ENCODE assay signal across 8 cellular contexts in genomic region chr12:14961466-14962155, GRCh38. TPM values are rescaled to one million over a fixed set of nuclear protein-coding genes. Genes with fewer than 3 reads are reported as not detected.
DNase-seq lines count a peak whose midpoint lies in the region; ATAC-seq and TF ChIP-seq lines count a peak whose summit lies in the region.

Gene ARHGDIB (minus strand): TSS chr12:14961601. CDS start chr12:14950712, 10,889 bp downstream.

- H3K27ac ChIP-seq in BLaER1 (peak within 1 kb of the TSS; percentile 96), upper lobe of right lung (peak within 1 kb of the TSS; percentile 85)

- H3K4me2 ChIP-seq in BLaER1: peak within 1 kb of the TSS; percentile 93

- DNase-seq in activated B cell treated with CpG ODN at 0.5 μM for 24 hours (peak; percentile 46), dermis microvascular lymphatic vessel endothelial cell (ENCODE audit: low read depth in 2 of 2) (peak in 1 of 2 donors; percentile 68), upper lobe of right lung (no peak), retina (no peak)
- DNase-seq in natural killer cell treated with Interleukin-12 subunit alpha and Interleukin-12 subunit beta and Interleukin-15 and Interleukin-18, amount 100 ng/mL, for 72 hours (ENCODE audit: low spot score): peak; percentile 63

- H3K9ac ChIP-seq in BLaER1: peak within 1 kb of the TSS; percentile 90

- no peaks in the 10 kb centered on the region for H3K27me3 Mint-ChIP-seq in activated B cell treated with CpG ODN at 0.5 μM for 24 hours
- no peaks in the 10 kb centered on the region for H3K27me3 Mint-ChIP-seq in natural killer cell treated with Interleukin-12 subunit alpha and Interleukin-12 subunit beta and Interleukin-15 and Interleukin-18, amount 100 ng/mL, for 72 hours

- H3K4me3 ChIP-seq in BLaER1: peak within 1 kb of the TSS; percentile 83
- peak within 1 kb of the TSS; percentile 60 for H3K4me3 ChIP-seq in upper lobe of right lung

- intact Hi-C loops in activated B cell treated with CpG ODN at 0.5 μM for 24 hours (cut with micrococcal nuclease) (loop anchor here (1.0 to 2.0 kb wide), 13 partner anchors 9 to 921 kb away; partner anchors contain the start of genes C12orf60, STRAP and WBP11), upper lobe of right lung (cut with DNase I) (no loop called here)

- ATAC-seq in GM19463 (IDR thresholded peaks at IDR 0.05; ENCODE audit: unreplicated experiment) (peak; percentile 62), HG03575 (IDR thresholded peaks at IDR 0.05; ENCODE audit: extremely low read depth, insufficient number of reproducible peaks, low FRiP score, unreplicated experiment) (peak; percentile 57), activated B cell treated with CpG ODN at 0.5 μM for 24 hours (ENCODE audit: low read depth) (peak; percentile 68), upper lobe of right lung (peak; percentile 83)
- peak; percentile 84 to 88 for ATAC-seq in natural killer cell treated with Interleukin-12 subunit alpha and Interleukin-12 subunit beta and Interleukin-15 and Interleukin-18, amount 100 ng/mL, for 72 hours

- H3K4me1 Mint-ChIP-seq in activated B cell treated with CpG ODN at 0.5 μM for 24 hours: peaks cover 70% of the 10 kb centered on the region
- peaks cover 43 to 72% of the 10 kb centered on the region in 2 donors for H3K4me1 Mint-ChIP-seq in natural killer cell treated with Interleukin-12 subunit alpha and Interleukin-12 subunit beta and Interleukin-15 and Interleukin-18, amount 100 ng/mL, for 72 hours (ENCODE audit: low read depth in 2 of 2)

- CTCF ChIA-PET in activated B cell treated with CpG ODN at 0.5 μM for 24 hours (lab: Charles Lee): interaction anchor here (0.9 to 1.5 kb wide), 3 partner anchors 13 to 238 kb away, joined by 3 to 4 read pairs (median 3); no protein-coding TSS in a partner anchor

- H3K4me3 Mint-ChIP-seq in activated B cell treated with CpG ODN at 0.5 μM for 24 hours: peak within 1 kb of the TSS; percentile 96
- peak within 1 kb of the TSS; percentile 99 for H3K4me3 Mint-ChIP-seq in natural killer cell treated with Interleukin-12 subunit alpha and Interleukin-12 subunit beta and Interleukin-15 and Interleukin-18, amount 100 ng/mL, for 72 hours

- H4K20me1 ChIP-seq in BLaER1: peaks cover 34% of the 10 kb centered on the region

- H3K36me3 Mint-ChIP-seq in activated B cell treated with CpG ODN at 0.5 μM for 24 hours (ENCODE audit: low read depth): peaks cover 39% of the 10 kb centered on the region
- H3K36me3 Mint-ChIP-seq in natural killer cell treated with Interleukin-12 subunit alpha and Interleukin-12 subunit beta and Interleukin-15 and Interleukin-18, amount 100 ng/mL, for 72 hours: peaks cover 10% of the 10 kb centered on the region

- H3K9me3 ChIP-seq in BLaER1 (no peaks in the 10 kb centered on the region), upper lobe of right lung (no peaks in the 10 kb centered on the region)

- no peak for TF ChIP-seq CTCF in activated B cell treated with CpG ODN at 0.5 μM for 24 hours (IDR thresholded peaks at IDR 0.05)
- no peak for TF ChIP-seq CTCF in upper lobe of right lung (IDR thresholded peaks at IDR 0.05)

- H3K4me1 ChIP-seq in BLaER1: peaks cover 43% of the 10 kb centered on the region
- peaks cover 16% of the 10 kb centered on the region for H3K4me1 ChIP-seq in upper lobe of right lung

- H3K36me3 ChIP-seq in BLaER1 (peaks cover 6% of the 10 kb centered on the region; the same call in 1 of the 2 replicates), upper lobe of right lung (no peaks in the 10 kb centered on the region)

- POLR2A ChIA-PET in activated B cell treated with CpG ODN at 0.5 μM for 24 hours (lab: Charles Lee): interaction anchor here (0.6 to 7.2 kb wide), 11 partner anchors 8 to 574 kb away, joined by 3 to 98 read pairs (median 6); partner anchors contain the start of gene ERP27

- H3K27me3 ChIP-seq in BLaER1 (no peaks in the 10 kb centered on the region), upper lobe of right lung (no peaks in the 10 kb centered on the region)

- H3K9me3 Mint-ChIP-seq in activated B cell treated with CpG ODN at 0.5 μM for 24 hours: no peaks in the 10 kb centered on the region
- H3K9me3 Mint-ChIP-seq in natural killer cell treated with Interleukin-12 subunit alpha and Interleukin-12 subunit beta and Interleukin-15 and Interleukin-18, amount 100 ng/mL, for 72 hours: no peaks in the 10 kb centered on the region

- H3K27ac Mint-ChIP-seq in activated B cell treated with CpG ODN at 0.5 μM for 24 hours: peak within 1 kb of the TSS; percentile 98
- H3K27ac Mint-ChIP-seq in natural killer cell treated with Interleukin-12 subunit alpha and Interleukin-12 subunit beta and Interleukin-15 and Interleukin-18, amount 100 ng/mL, for 72 hours: peak within 1 kb of the TSS; percentile 97 to 99

RNA-seq across cellular contexts. Expression of gene ARHGDIB, which starts in this region (rescaled TPM):
- 680 and 738 TPM in 2 replicates for total RNA-seq in activated B cell treated with CpG ODN at 0.5 μM for 24 hours
- total RNA-seq in dermis microvascular lymphatic vessel endothelial cell: 39.8 and 69.4 TPM in 2 replicates
- 100 to 1,000 TPM; 412 to 543 TPM for total RNA-seq in natural killer cell treated with Interleukin-12 subunit alpha and Interleukin-12 subunit beta and Interleukin-15 and Interleukin-18, amount 100 ng/mL, for 72 hours
- 228 TPM for total RNA-seq in upper lobe of right lung

Comparison
In these comparisons a context has a peak if more than half of its experiments do, and no peak if none do; other contexts are left out.
1. DNase-seq: peak in activated B cell treated with CpG ODN at 0.5 μM for 24 hours (single experiment) and natural killer cell treated with Interleukin-12 subunit alpha and Interleukin-12 subunit beta and Interleukin-15 and Interleukin-18, amount 100 ng/mL, for 72 hours (single experiment); none in upper lobe of right lung (single experiment) and retina (single experiment).
2. Peak in every context shown above with its lines, with median percentiles within 50 percentile points of each other: ATAC-seq.